Comparison of ENCODE assay signal across 1 cellular context in genomic region chr16:83345846-83346245, GRCh38.
TF ChIP-seq lines count a peak whose summit lies in the region.

No MANE protein-coding gene starts in this region.

TF ChIP-seq in IMR-90, 13 proteins besides CTCF, POLR2A, EP300 and RAD21 (continued from another document):
- no peak for TF ChIP-seq MXI1 (IDR thresholded peaks at IDR 0.05; ENCODE audit: borderline replicate concordance, low read depth, low read length)
- TF ChIP-seq USF2 (IDR thresholded peaks at IDR 0.05; ENCODE audit: low read depth, low read length), result no peak
- no peak for TF ChIP-seq NFE2L2 (IDR thresholded peaks at IDR 0.05; ENCODE audit: low read depth, low read length)
- TF ChIP-seq RCOR1 (IDR thresholded peaks at IDR 0.05; ENCODE audit: insufficient replicate concordance, low read length), result no peak
- no peak for TF ChIP-seq FOS (IDR thresholded peaks at IDR 0.05; ENCODE audit: low read depth, low read length)
- no peak for TF ChIP-seq MAFK (IDR thresholded peaks at IDR 0.05; ENCODE audit: low read depth, low read length)
